Comparison of ENCODE assay signal across 2 cellular contexts in the genomic region with DNA sequence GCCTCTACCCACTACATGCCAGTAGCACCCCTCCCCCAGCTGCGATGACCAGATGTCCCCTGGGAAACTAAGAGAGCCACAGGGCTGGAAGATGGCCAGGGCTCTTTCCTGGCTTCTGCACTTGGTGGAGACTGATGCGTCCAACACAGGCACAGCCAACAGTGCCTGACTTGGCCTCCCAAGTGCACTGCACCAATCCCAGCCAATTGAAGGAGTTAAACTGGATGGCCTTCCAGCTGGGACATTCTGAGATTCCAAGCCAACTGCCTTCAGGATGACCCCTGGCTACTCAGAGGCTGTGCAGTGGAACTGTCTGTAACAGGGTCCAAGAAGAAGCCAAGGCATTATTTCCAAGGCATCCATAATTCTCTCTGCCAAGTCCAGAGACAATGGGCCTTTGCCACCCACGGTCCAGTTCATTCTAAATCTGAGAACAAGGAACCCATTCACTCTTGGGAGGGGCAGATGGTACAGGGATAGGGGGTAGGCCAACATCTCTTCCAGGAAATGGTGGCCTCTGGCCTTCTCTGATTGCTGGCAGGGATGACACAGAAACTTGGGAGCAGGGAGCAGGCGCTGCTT.
TF ChIP-seq lines count a peak whose summit lies in the region.

No MANE protein-coding gene starts in this region.

TF ChIP-seq in liver, 16 proteins besides CTCF, POLR2A, EP300 and RAD21:
- TF ChIP-seq REST (IDR thresholded peaks at IDR 0.05) (no peak), YY1 (IDR thresholded peaks at IDR 0.05) (no peak), HNF4A (conservative IDR thresholded peaks at IDR 0.05) (no peak), NR2F2 (IDR thresholded peaks at IDR 0.05) (peak; percentile 81), FOXA1 (IDR thresholded peaks at IDR 0.05) (no peak)
TF ChIP-seq in liver: peak in this region for 1.

TF ChIP-seq in HepG2, 621 proteins besides CTCF, POLR2A, EP300 and RAD21 (continued from another document):
- no peak for TF ChIP-seq HIC2 (CRISPR knock-in tag; IDR thresholded peaks at IDR 0.05; ENCODE audit: low read depth)
- no peak for TF ChIP-seq DNMT3B (CRISPR knock-in tag; conservative IDR thresholded peaks at IDR 0.05)
- TF ChIP-seq, protein P1, sequence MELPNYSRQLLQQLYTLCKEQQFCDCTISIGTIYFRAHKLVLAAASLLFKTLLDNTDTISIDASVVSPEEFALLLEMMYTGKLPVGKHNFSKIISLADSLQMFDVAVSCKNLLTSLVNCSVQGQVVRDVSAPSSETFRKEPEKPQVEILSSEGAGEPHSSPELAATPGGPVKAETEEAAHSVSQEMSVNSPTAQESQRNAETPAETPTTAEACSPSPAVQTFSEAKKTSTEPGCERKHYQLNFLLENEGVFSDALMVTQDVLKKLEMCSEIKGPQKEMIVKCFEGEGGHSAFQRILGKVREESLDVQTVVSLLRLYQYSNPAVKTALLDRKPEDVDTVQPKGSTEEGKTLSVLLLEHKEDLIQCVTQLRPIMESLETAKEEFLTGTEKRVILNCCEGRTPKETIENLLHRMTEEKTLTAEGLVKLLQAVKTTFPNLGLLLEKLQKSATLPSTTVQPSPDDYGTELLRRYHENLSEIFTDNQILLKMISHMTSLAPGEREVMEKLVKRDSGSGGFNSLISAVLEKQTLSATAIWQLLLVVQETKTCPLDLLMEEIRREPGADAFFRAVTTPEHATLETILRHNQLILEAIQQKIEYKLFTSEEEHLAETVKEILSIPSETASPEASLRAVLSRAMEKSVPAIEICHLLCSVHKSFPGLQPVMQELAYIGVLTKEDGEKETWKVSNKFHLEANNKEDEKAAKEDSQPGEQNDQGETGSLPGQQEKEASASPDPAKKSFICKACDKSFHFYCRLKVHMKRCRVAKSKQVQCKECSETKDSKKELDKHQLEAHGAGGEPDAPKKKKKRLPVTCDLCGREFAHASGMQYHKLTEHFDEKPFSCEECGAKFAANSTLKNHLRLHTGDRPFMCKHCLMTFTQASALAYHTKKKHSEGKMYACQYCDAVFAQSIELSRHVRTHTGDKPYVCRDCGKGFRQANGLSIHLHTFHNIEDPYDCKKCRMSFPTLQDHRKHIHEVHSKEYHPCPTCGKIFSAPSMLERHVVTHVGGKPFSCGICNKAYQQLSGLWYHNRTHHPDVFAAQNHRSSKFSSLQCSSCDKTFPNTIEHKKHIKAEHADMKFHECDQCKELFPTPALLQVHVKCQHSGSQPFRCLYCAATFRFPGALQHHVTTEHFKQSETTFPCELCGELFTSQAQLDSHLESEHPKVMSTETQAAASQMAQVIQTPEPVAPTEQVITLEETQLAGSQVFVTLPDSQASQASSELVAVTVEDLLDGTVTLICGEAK (IDR thresholded peaks at IDR 0.05) = no peak
- TF ChIP-seq, protein P1 (CRISPR knock-in tag; IDR thresholded peaks at IDR 0.05) = no peak
- no peak for TF ChIP-seq ZNF234 (CRISPR knock-in tag; conservative IDR thresholded peaks at IDR 0.05)
TF ChIP-seq in HepG2: peak in this region for 0.
